ENCODE assay signal across 1 cellular context in the genomic region with DNA sequence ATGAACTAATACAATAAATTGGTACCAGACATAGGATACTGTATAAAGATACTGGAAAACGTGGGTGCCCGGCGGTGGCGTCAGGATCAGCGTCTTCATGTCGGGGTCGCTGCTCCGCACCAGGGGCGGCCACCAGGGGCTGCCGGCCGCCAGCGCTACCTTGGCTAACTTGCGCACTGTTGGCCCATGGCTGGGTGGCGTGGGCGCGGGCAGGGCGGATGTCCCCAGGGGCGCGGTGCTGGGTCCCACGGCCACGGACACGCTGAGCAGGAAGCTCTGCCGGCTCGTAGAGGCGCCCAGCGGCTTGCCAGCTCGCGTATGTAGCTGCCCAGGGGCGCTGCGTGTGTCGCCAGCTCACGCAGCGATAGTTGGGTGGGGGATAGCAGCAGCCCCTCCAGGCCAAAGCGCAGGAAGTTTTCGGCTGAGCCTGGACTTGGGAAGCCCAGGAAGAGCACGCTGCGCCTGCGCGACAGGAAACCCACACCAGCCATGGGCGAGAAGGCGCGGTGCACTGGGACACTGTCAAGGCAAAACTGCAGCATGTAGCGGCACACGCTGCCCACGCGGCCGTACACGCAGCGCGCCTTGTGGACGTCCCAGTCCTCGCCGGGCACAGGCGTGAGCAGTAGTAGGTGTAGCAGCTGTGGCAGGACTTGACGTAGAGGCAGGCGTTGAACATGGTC.
TF ChIP-seq lines count a peak whose summit lies in the region.

No MANE protein-coding gene starts in this region.

TF ChIP-seq in GM23338, 12 proteins besides CTCF, POLR2A, EP300 and RAD21 (continued from another document):
- TF ChIP-seq, protein P1, sequence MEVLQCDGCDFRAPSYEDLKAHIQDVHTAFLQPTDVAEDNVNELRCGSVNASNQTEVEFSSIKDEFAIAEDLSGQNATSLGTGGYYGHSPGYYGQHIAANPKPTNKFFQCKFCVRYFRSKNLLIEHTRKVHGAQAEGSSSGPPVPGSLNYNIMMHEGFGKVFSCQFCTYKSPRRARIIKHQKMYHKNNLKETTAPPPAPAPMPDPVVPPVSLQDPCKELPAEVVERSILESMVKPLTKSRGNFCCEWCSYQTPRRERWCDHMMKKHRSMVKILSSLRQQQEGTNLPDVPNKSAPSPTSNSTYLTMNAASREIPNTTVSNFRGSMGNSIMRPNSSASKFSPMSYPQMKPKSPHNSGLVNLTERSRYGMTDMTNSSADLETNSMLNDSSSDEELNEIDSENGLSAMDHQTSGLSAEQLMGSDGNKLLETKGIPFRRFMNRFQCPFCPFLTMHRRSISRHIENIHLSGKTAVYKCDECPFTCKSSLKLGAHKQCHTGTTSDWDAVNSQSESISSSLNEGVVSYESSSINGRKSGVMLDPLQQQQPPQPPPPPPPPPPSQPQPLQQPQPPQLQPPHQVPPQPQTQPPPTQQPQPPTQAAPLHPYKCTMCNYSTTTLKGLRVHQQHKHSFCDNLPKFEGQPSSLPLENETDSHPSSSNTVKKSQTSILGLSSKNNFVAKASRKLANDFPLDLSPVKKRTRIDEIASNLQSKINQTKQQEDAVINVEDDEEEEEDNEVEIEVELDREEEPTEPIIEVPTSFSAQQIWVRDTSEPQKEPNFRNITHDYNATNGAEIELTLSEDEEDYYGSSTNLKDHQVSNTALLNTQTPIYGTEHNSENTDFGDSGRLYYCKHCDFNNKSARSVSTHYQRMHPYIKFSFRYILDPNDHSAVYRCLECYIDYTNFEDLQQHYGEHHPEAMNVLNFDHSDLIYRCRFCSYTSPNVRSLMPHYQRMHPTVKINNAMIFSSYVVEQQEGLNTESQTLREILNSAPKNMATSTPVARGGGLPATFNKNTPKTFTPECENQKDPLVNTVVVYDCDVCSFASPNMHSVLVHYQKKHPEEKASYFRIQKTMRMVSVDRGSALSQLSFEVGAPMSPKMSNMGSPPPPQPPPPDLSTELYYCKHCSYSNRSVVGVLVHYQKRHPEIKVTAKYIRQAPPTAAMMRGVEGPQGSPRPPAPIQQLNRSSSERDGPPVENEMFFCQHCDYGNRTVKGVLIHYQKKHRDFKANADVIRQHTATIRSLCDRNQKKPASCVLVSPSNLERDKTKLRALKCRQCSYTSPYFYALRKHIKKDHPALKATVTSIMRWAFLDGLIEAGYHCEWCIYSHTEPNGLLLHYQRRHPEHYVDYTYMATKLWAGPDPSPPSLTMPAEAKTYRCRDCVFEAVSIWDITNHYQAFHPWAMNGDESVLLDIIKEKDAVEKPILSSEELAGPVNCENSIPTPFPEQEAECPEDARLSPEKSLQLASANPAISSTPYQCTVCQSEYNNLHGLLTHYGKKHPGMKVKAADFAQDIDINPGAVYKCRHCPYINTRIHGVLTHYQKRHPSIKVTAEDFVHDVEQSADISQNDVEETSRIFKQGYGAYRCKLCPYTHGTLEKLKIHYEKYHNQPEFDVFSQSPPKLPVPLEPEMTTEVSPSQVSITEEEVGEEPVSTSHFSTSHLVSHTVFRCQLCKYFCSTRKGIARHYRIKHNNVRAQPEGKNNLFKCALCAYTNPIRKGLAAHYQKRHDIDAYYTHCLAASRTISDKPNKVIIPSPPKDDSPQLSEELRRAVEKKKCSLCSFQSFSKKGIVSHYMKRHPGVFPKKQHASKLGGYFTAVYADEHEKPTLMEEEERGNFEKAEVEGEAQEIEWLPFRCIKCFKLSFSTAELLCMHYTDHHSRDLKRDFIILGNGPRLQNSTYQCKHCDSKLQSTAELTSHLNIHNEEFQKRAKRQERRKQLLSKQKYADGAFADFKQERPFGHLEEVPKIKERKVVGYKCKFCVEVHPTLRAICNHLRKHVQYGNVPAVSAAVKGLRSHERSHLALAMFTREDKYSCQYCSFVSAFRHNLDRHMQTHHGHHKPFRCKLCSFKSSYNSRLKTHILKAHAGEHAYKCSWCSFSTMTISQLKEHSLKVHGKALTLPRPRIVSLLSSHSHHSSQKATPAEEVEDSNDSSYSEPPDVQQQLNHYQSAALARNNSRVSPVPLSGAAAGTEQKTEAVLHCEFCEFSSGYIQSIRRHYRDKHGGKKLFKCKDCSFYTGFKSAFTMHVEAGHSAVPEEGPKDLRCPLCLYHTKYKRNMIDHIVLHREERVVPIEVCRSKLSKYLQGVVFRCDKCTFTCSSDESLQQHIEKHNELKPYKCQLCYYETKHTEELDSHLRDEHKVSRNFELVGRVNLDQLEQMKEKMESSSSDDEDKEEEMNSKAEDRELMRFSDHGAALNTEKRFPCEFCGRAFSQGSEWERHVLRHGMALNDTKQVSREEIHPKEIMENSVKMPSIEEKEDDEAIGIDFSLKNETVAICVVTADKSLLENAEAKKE (CRISPR knock-in tag; IDR thresholded peaks at IDR 0.05), result no peak
- TF ChIP-seq ZNF331 (CRISPR knock-in tag; IDR thresholded peaks at IDR 0.05; ENCODE audit: low read depth), result no peak
